1 cellular context compared by ENCODE assay signal in the genomic region with DNA sequence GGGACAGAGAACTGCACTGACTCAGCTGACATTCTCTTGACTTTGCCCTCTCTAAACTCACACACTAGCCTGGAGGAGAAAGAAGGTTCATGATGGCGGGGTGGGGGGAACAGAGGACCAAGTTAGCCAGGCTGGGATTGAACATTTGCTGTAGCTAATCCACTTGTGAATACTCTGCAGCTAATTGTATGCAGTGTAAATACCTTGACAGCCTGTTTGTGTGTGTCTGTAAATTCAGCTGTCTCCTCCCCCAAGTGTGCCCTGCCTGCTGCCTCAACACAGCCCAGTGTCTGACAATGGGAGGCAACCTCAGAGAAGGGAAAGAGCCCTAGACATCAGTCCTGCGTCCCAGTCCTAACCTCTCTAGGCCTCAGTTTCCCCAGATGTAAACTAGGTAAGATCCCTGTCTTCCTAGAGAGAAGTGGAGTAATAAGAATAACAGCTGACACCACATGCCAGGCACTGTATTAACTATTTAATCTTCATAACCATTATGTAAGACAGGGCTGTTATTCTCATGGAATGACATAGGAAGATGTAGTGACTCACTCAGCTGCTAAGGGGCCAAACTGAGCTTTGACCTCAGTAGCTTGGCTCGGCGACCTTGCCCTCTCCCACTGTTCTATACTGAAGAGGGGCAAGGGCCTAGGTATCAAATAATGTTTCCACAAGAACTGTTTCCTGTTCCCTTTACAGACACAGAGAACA.
TF ChIP-seq lines count a peak whose summit lies in the region.

No MANE protein-coding gene starts in this region.

TF ChIP-seq in HEK293, 187 proteins besides CTCF, POLR2A, EP300 and RAD21:
- TF ChIP-seq PRDM10 (tag by site-specific recombination; IDR thresholded peaks at IDR 0.05) = no peak
- TF ChIP-seq ZNF341 (tag by site-specific recombination; IDR thresholded peaks at IDR 0.05; ENCODE audit: low read depth) = peak; percentile 7; the same call in 1 of the 2 replicates
- TF ChIP-seq, protein P1, sequence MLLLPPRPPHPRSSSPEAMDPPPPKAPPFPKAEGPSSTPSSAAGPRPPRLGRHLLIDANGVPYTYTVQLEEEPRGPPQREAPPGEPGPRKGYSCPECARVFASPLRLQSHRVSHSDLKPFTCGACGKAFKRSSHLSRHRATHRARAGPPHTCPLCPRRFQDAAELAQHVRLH (tag by site-specific recombination; IDR thresholded peaks at IDR 0.05) = no peak
- TF ChIP-seq ZNF114 (tag by site-specific recombination; IDR thresholded peaks at IDR 0.05) = no peak
